8 cellular contexts compared by ENCODE assay signal in the genomic region with DNA sequence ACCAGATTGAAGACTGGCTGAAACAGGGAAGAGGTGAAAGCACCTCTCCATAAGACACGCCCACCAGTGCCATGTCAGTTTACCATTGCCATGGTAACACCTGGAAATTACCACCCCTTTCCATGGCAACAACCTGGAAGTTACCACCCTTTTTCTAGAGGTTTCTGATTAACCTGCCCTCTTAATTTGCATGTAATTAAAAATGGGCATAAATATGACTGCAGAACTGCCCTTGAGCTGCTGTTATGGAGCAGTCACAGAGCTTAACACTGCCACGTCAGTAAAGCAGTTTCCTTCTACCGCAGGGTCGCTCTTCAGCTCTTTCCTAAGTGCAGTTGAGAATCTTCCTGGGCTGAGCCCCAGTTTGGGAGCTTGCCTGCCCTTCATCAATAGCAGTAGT. TPM values are rescaled to one million over a fixed set of nuclear protein-coding genes. Genes with fewer than 3 reads are reported as not detected.
DNase-seq lines count a peak whose midpoint lies in the region; ATAC-seq and TF ChIP-seq lines count a peak whose summit lies in the region.

No MANE protein-coding gene starts in this region.

- no peaks in the 10 kb centered on the region for H3K27me3 Mint-ChIP-seq in central memory CD8-positive, alpha-beta T cell
- no peaks in the 10 kb centered on the region for H3K27me3 Mint-ChIP-seq in progenitor cell of endocrine pancreas

- H3K9me3 ChIP-seq in WERI-Rb-1 (ENCODE audit: severe bottlenecking), result no peaks in the 10 kb centered on the region

- in situ Hi-C loops in KBM-7 (cut with MboI; ENCODE audit: low pct_unique_long_range_greater_than_20kb, low sequenced_read_pairs), result no loop called here

- H3K27ac Mint-ChIP-seq in central memory CD8-positive, alpha-beta T cell (ENCODE audit: low read depth), result peak overlapping the region; percentile 96
- H3K27ac Mint-ChIP-seq in progenitor cell of endocrine pancreas, result peak overlapping the region; percentile 91

- peaks cover 73% of the 10 kb centered on the region for H3K4me1 Mint-ChIP-seq in central memory CD8-positive, alpha-beta T cell
- peaks cover 63% of the 10 kb centered on the region for H3K4me1 Mint-ChIP-seq in progenitor cell of endocrine pancreas (ENCODE audit: low read depth)

- H3K36me3 ChIP-seq in WERI-Rb-1, result no peaks in the 10 kb centered on the region

- H3K4me3 ChIP-seq in WERI-Rb-1 (ENCODE audit: low read depth, low read length), result no peak overlapping the region

- no peak overlapping the region for H3K27ac ChIP-seq in WERI-Rb-1

- ATAC-seq in GM19463 (IDR thresholded peaks at IDR 0.05; ENCODE audit: unreplicated experiment), result peak; percentile 43
- no peak for ATAC-seq in central memory CD8-positive, alpha-beta T cell (replicated peaks; ENCODE audit: extremely low read depth, poor library complexity, severe bottlenecking)

- no peaks in the 10 kb centered on the region for H3K27me3 ChIP-seq in WERI-Rb-1 (ENCODE audit: insufficient read depth, low read depth, severe bottlenecking)

- TF ChIP-seq CTCF in progenitor cell of endocrine pancreas (IDR thresholded peaks at IDR 0.05; ENCODE audit: unreplicated experiment), result no peak
- TF ChIP-seq CTCF in WERI-Rb-1 (IDR thresholded peaks at IDR 0.05; ENCODE audit: low read depth, low read length), result no peak

- no peaks in the 10 kb centered on the region for H3K9me3 Mint-ChIP-seq in central memory CD8-positive, alpha-beta T cell
- no peaks in the 10 kb centered on the region for H3K9me3 Mint-ChIP-seq in progenitor cell of endocrine pancreas (ENCODE audit: low read depth)

- peak; percentile 65 for TF ChIP-seq POLR2A in GM10847 (IDR thresholded peaks at IDR 0.05; ENCODE audit: extremely low read depth, insufficient read length)

- H3K4me3 Mint-ChIP-seq in central memory CD8-positive, alpha-beta T cell, result peak overlapping the region; percentile 57
- H3K4me3 Mint-ChIP-seq in progenitor cell of endocrine pancreas (ENCODE audit: low read depth), result no peak overlapping the region

- peaks cover 25% of the 10 kb centered on the region for H3K36me3 Mint-ChIP-seq in central memory CD8-positive, alpha-beta T cell (ENCODE audit: insufficient read depth)
- no peaks in the 10 kb centered on the region for H3K36me3 Mint-ChIP-seq in progenitor cell of endocrine pancreas (ENCODE audit: insufficient read depth)

- DNase-seq in KBM-7, result peak; percentile 32
- peak in 1 of 2 donors; percentile 53 for DNase-seq in central memory CD8-positive, alpha-beta T cell (ENCODE audit: low spot score in 2 of 2)
- DNase-seq in progenitor cell of endocrine pancreas (ENCODE audit: low spot score, unreplicated experiment), result no peak
- no peak for DNase-seq in hippocampal formation (lab: John Stamatoyannopoulos, UW)
- DNase-seq in NCI-H128 (lab: John Stamatoyannopoulos, UW; ENCODE audit: unreplicated experiment), result no peak
- no peak for DNase-seq in WERI-Rb-1

RNA-seq across cellular contexts. Expression of gene RASSF3, which starts 55.2 kb away (rescaled TPM):
- total RNA-seq in progenitor cell of endocrine pancreas, result 18.8 and 20.7 TPM in 2 replicates
